Comparison of ENCODE assay signal across 8 cellular contexts in the genomic region with DNA sequence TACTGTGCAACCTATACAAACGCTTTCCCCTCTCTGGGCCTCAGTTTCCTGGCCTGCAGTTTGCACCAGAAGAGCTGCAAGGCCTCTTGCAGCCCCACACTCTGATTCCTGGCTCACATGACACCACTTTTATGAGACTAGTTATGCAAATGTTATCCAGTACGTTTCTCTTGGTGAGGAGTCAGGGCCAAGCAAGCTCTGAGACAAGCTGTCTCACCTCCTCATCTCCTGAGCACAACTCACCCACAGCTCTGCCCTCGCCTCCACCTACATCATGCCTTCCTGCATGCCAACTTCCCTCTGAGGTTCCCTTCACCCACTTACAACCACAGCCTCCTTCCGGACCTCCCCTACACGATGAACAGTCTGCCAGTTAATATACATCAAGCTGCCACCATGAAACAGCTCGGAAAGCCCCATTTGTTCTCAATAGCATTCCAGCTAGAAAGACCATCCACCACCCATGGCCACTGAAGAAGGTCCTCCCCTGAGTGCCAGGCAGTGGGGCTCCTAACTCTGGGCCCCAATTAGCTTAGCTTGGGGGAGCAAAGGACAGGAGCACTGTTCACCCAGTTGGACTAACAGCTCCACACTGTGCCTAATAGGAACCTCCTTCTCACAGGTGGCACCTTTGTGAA. TPM values are rescaled to one million over a fixed set of nuclear protein-coding genes. Genes with fewer than 3 reads are reported as not detected.
DNase-seq lines count a peak whose midpoint lies in the region; ATAC-seq lines count a peak whose summit lies in the region.

No MANE protein-coding gene starts in this region.

- intact Hi-C loops in activated T-helper 2 cell treated with anti-CD3 and anti-CD28 coated beads, Interferon-gamma antibody, Interleukin-2, Interleukin-4, amounts not matched to agents 10 μg/mL and 5 μg/mL and 100 μg/mL, durations not matched to agents 14 hours and 24 hours and 36 hours (cut with micrococcal nuclease), result loop anchor here (1.0 kb wide), 1 partner anchor 16 kb away; no protein-coding TSS in a partner anchor

- H3K4me1 Mint-ChIP-seq in activated T-helper 2 cell treated with anti-CD3 and anti-CD28 coated beads, Interferon-gamma antibody, Interleukin-2, Interleukin-4, amounts not matched to agents 10 μg/mL and 5 μg/mL and 100 μg/mL, durations not matched to agents 14 hours and 24 hours and 36 hours (ENCODE audit: low read depth), result peaks cover 41% of the 10 kb centered on the region

- H3K4me3 Mint-ChIP-seq in activated T-helper 2 cell treated with anti-CD3 and anti-CD28 coated beads, Interferon-gamma antibody, Interleukin-2, Interleukin-4, amounts not matched to agents 10 μg/mL and 5 μg/mL and 100 μg/mL, durations not matched to agents 14 hours and 24 hours and 36 hours (ENCODE audit: low read depth), result no peak overlapping the region

- peak overlapping the region; percentile 7 for H3K27ac Mint-ChIP-seq in activated T-helper 2 cell treated with anti-CD3 and anti-CD28 coated beads, Interferon-gamma antibody, Interleukin-2, Interleukin-4, amounts not matched to agents 10 μg/mL and 5 μg/mL and 100 μg/mL, durations not matched to agents 14 hours and 24 hours and 36 hours

- no peaks in the 10 kb centered on the region for H3K27me3 Mint-ChIP-seq in activated T-helper 2 cell treated with anti-CD3 and anti-CD28 coated beads, Interferon-gamma antibody, Interleukin-2, Interleukin-4, amounts not matched to agents 10 μg/mL and 5 μg/mL and 100 μg/mL, durations not matched to agents 14 hours and 24 hours and 36 hours (ENCODE audit: low read depth)

- ATAC-seq in GM19043 (IDR thresholded peaks at IDR 0.05; ENCODE audit: low read depth, unreplicated experiment) (peak; percentile 31), HG02870 (IDR thresholded peaks at IDR 0.05; ENCODE audit: unreplicated experiment) (no peak)

- DNase-seq in NOMO-1 (lab: John Stamatoyannopoulos, UW; ENCODE audit: unreplicated experiment in 2 of 2) (peak; percentile 34 to 40), NCI-H1694 (lab: John Stamatoyannopoulos, UW) (no peak), NCI-H2196 (lab: John Stamatoyannopoulos, UW; ENCODE audit: unreplicated experiment) (no peak), A172 (ENCODE audit: low spot score) (no peak)
- DNase-seq in activated T-helper 2 cell treated with anti-CD3 and anti-CD28 coated beads, Interferon-gamma antibody, Interleukin-2, Interleukin-4, amounts not matched to agents 10 μg/mL and 5 μg/mL and 100 μg/mL, durations not matched to agents 14 hours and 24 hours and 36 hours (ENCODE audit: low spot score), result peak; percentile 18
- peak; percentile 48 to 62 for DNase-seq in stimulated activated CD8-positive, alpha-beta memory T cell treated with anti-CD3 and anti-CD28 coated beads, Interleukin-15, amount 100 ng/mL, for 4 hours (ENCODE audit: low read depth in 2 of 2)

- H3K36me3 Mint-ChIP-seq in activated T-helper 2 cell treated with anti-CD3 and anti-CD28 coated beads, Interferon-gamma antibody, Interleukin-2, Interleukin-4, amounts not matched to agents 10 μg/mL and 5 μg/mL and 100 μg/mL, durations not matched to agents 14 hours and 24 hours and 36 hours (ENCODE audit: low read depth), result no peaks in the 10 kb centered on the region

- H3K9me3 Mint-ChIP-seq in activated T-helper 2 cell treated with anti-CD3 and anti-CD28 coated beads, Interferon-gamma antibody, Interleukin-2, Interleukin-4, amounts not matched to agents 10 μg/mL and 5 μg/mL and 100 μg/mL, durations not matched to agents 14 hours and 24 hours and 36 hours, result peaks cover 4% of the 10 kb centered on the region

RNA-seq across cellular contexts. Expression of a gene that starts 25.0 kb away (rescaled TPM):
- 3.8 and 5.6 TPM in 2 replicates for total RNA-seq in activated T-helper 2 cell treated with anti-CD3 and anti-CD28 coated beads, Interferon-gamma antibody, Interleukin-2, Interleukin-4, amounts not matched to agents 10 μg/mL and 5 μg/mL and 100 μg/mL, durations not matched to agents 14 hours and 24 hours and 36 hours
- 0.24 and 0.31 TPM in 2 replicates for total RNA-seq in A172 (2014; rRNA removed; shearing (Covaris generic))

RNA-seq across cellular contexts. Expression of a gene that starts 48.0 kb away (rescaled TPM):
- 17.5 and 17.7 TPM in 2 replicates for total RNA-seq in activated T-helper 2 cell treated with anti-CD3 and anti-CD28 coated beads, Interferon-gamma antibody, Interleukin-2, Interleukin-4, amounts not matched to agents 10 μg/mL and 5 μg/mL and 100 μg/mL, durations not matched to agents 14 hours and 24 hours and 36 hours
- 10.2 and 19.6 TPM in 2 replicates for total RNA-seq in A172 (2014; rRNA removed; shearing (Covaris generic))

RNA-seq across cellular contexts. Expression of a gene that starts 51.4 kb away (rescaled TPM):
- total RNA-seq in activated T-helper 2 cell treated with anti-CD3 and anti-CD28 coated beads, Interferon-gamma antibody, Interleukin-2, Interleukin-4, amounts not matched to agents 10 μg/mL and 5 μg/mL and 100 μg/mL, durations not matched to agents 14 hours and 24 hours and 36 hours, result 66.3 and 72.8 TPM in 2 replicates
- total RNA-seq in A172 (2014; rRNA removed; shearing (Covaris generic)), result 175 and 202 TPM in 2 replicates

Comparison
In these comparisons a context has a peak if more than half of its experiments do, and no peak if none do; other contexts are left out.
1. DNase-seq: peak in NOMO-1 (2 of 2), activated T-helper 2 cell treated with anti-CD3 and anti-CD28 coated beads, Interferon-gamma antibody, Interleukin-2, Interleukin-4, amounts not matched to agents 10 μg/mL and 5 μg/mL and 100 μg/mL, durations not matched to agents 14 hours and 24 hours and 36 hours (single experiment) and stimulated activated CD8-positive, alpha-beta memory T cell treated with anti-CD3 and anti-CD28 coated beads, Interleukin-15, amount 100 ng/mL, for 4 hours (2 of 2); none in NCI-H1694 (single experiment), NCI-H2196 (single experiment) and A172 (single experiment).